In genomic region chr2:195563857-195564512, GRCh38 we compare ENCODE assay signal across 12 cellular contexts.
DNase-seq lines count a peak whose midpoint lies in the region; ATAC-seq, FAIRE-seq and TF ChIP-seq lines count a peak whose summit lies in the region.
"Had no signal": no experiment of that assay in that cellular context is flagged by ENCODE, and none has a peak within 500 bp of the region (broad histone marks: within the 10 kb centered on the region; RNA-seq: fewer than 3 reads in every experiment).

No MANE protein-coding gene starts in this region.

- intact Hi-C loops in uterus (cut with DNase I; ENCODE audit: low total_unique reads): no loop called here

- no peak overlapping the region for H3K27ac ChIP-seq in uterus
- H3K27ac ChIP-seq: 22Rv1 had no signal

- no peak for ATAC-seq in HG03135 (IDR thresholded peaks at IDR 0.05; ENCODE audit: unreplicated experiment)

- no peaks in the 10 kb centered on the region for H3K27me3 ChIP-seq in bronchial epithelial cell (ENCODE audit: control insufficient read depth, insufficient read depth, low read length)
- no peaks in the 10 kb centered on the region for H3K27me3 ChIP-seq in skeletal muscle satellite cell (ENCODE audit: control insufficient read depth, insufficient read depth, low read length)
- H3K27me3 ChIP-seq in uterus: no peaks in the 10 kb centered on the region

- no peak for FAIRE-seq in bronchial epithelial cell (lab: Jason Lieb, UNC)

- H3K9ac ChIP-seq in skeletal muscle satellite cell (ENCODE audit: low read depth, low read length): peak overlapping the region; percentile 70

- TF ChIP-seq CTCF in bronchial epithelial cell (IDR thresholded peaks at IDR 0.05; ENCODE audit: insufficient read depth, low read length, severe bottlenecking) (no peak), uterus (IDR thresholded peaks at IDR 0.05) (no peak)

- peaks cover 54% of the 10 kb centered on the region for H3K4me1 ChIP-seq in skeletal muscle satellite cell (ENCODE audit: control insufficient read depth, insufficient read depth, low read length)
- no peaks in the 10 kb centered on the region for H3K4me1 ChIP-seq in uterus
- H3K4me1 ChIP-seq: HAP-1 had no signal

- H3K9me3 ChIP-seq in skeletal muscle satellite cell (replicated peaks; ENCODE audit: low read length): no peaks in the 10 kb centered on the region
- H3K9me3 ChIP-seq in uterus: no peaks in the 10 kb centered on the region
- H3K9me3 ChIP-seq: HAP-1 had no signal

- H3K36me3 ChIP-seq in bronchial epithelial cell (ENCODE audit: control insufficient read depth, insufficient read depth, low read length) (no peaks in the 10 kb centered on the region), skeletal muscle satellite cell (ENCODE audit: insufficient read depth, low read length) (no peaks in the 10 kb centered on the region), uterus (no peaks in the 10 kb centered on the region)
- H3K36me3 ChIP-seq: HAP-1 had no signal

- peak; percentile 13 for DNase-seq in SIG-M5 treated with dmso at 0.1 percent for 504 hours (lab: John Stamatoyannopoulos, UW; ENCODE audit: unreplicated experiment)
- no peak for DNase-seq in SIG-M5 (lab: John Stamatoyannopoulos, UW)
- peak; percentile 32 for DNase-seq in RPMI7951 (ENCODE audit: low read depth)
- DNase-seq in bronchial epithelial cell (ENCODE audit: low read depth): peak; percentile 78
- no peak for DNase-seq in superior temporal gyrus (ENCODE audit: extremely low spot score)
- no peak for DNase-seq in uterus
- DNase-seq: natural killer cell, NCI-H2029 had no signal

- no peak overlapping the region for H3K4me3 ChIP-seq in bronchial epithelial cell (ENCODE audit: low read depth, low read length)
- H3K4me3 ChIP-seq in skeletal muscle satellite cell (ENCODE audit: low read length): peak overlapping the region; percentile 21
- H3K4me3 ChIP-seq in uterus: no peak overlapping the region
- H3K4me3 ChIP-seq: HAP-1 had no signal

- peak overlapping the region; percentile 66 for H3K4me2 ChIP-seq in skeletal muscle satellite cell (ENCODE audit: low read length)

- no peak for TF ChIP-seq POLR2A in uterus (IDR thresholded peaks at IDR 0.05)

Comparison
In these comparisons a context has a peak if more than half of its experiments do, and no peak if none do; other contexts are left out.
1. DNase-seq: peak in SIG-M5 treated with dmso at 0.1 percent for 504 hours (single experiment), RPMI7951 (single experiment) and bronchial epithelial cell (single experiment); none in SIG-M5 (single experiment), superior temporal gyrus (single experiment) and uterus (0 of 2).